Comparison of ENCODE assay signal across 1 cellular context in genomic region chr7:132307465-132307864, GRCh38.
TF ChIP-seq lines count a peak whose summit lies in the region.

No MANE protein-coding gene starts in this region.

TF ChIP-seq in WTC11, 78 proteins besides CTCF, POLR2A, EP300 and RAD21 (continued from another document):
- no peak for TF ChIP-seq ZNF121 (CRISPR knock-in tag; IDR thresholded peaks at IDR 0.05)
TF ChIP-seq in WTC11: peak in this region for 0.
